In genomic region chr14:102323102-102323501, GRCh38 we compare ENCODE assay signal across 8 cellular contexts. TPM values are rescaled to one million over a fixed set of nuclear protein-coding genes. Genes with fewer than 3 reads are reported as not detected.
DNase-seq lines count a peak whose midpoint lies in the region; ATAC-seq and TF ChIP-seq lines count a peak whose summit lies in the region.

No MANE protein-coding gene starts in this region.

- no peak overlapping the region for H3K9ac ChIP-seq in liver (ENCODE audit: low read depth in 1 of 2, low read length in 2 of 2)

- no peaks in the 10 kb centered on the region for H3K27me3 ChIP-seq in HL-60 (ENCODE audit: insufficient read depth, poor library complexity, severe bottlenecking)
- H3K27me3 ChIP-seq in Peyer's patch = no peaks in the 10 kb centered on the region
- no peaks in the 10 kb centered on the region for H3K27me3 ChIP-seq in liver (ENCODE audit: control insufficient read depth in 4 of 4, insufficient read depth in 4 of 4, low read length in 3 of 4)
- no peaks in the 10 kb centered on the region for H3K27me3 ChIP-seq in transverse colon

- H3K9me3 Mint-ChIP-seq in chondrocyte (ENCODE audit: low read depth) = no peaks in the 10 kb centered on the region

- TF ChIP-seq EP300 in transverse colon (IDR thresholded peaks at IDR 0.05; ENCODE audit: low read depth) = no peak

- H3K9me3 ChIP-seq in Peyer's patch = no peaks in the 10 kb centered on the region
- no peaks in the 10 kb centered on the region for H3K9me3 ChIP-seq in liver (ENCODE audit: control insufficient read depth in 4 of 4, low read length in 3 of 4)
- no peaks in the 10 kb centered on the region for H3K9me3 ChIP-seq in transverse colon

- H3K27ac ChIP-seq in HL-60 (replicated peaks) (no peak overlapping the region), Peyer's patch (peak overlapping the region in 1 of 4 donors; percentile 82), liver (ENCODE audit: low read depth in 1 of 2, low read length in 2 of 2) (no peak overlapping the region), transverse colon (peak overlapping the region in 2 of 4 donors; percentile 7 to 15)

- no peaks in the 10 kb centered on the region for H3K36me3 Mint-ChIP-seq in chondrocyte (ENCODE audit: low read depth)

- H3K27ac Mint-ChIP-seq in chondrocyte (ENCODE audit: unreplicated experiment) = peak overlapping the region; percentile 11

- no peak overlapping the region for H3K4me3 Mint-ChIP-seq in chondrocyte (ENCODE audit: unreplicated experiment)

- DNase-seq in D341Med (ENCODE audit: low spot score) (peak; percentile 72), HL-60 (ENCODE audit: low read depth in 1 of 2, low spot score in 1 of 2) (peak in 1 of 2 experiments; percentile 81), Peyer's patch (peak in 2 of 3 donors; percentile 25 to 75), chondrocyte (ENCODE audit: low spot score) (no peak), transverse colon (peak; percentile 56)

- peaks cover 0 to 35% (median 9%) of the 10 kb centered on the region in 4 donors for H3K4me1 ChIP-seq in Peyer's patch
- peaks cover 4 to 30% (median 22%) of the 10 kb centered on the region in 4 donors for H3K4me1 ChIP-seq in liver (ENCODE audit: control insufficient read depth in 4 of 4, insufficient read depth in 4 of 4, low read length in 3 of 4)
- peaks cover 12 to 31% (median 21%) of the 10 kb centered on the region in 4 donors for H3K4me1 ChIP-seq in transverse colon

- TF ChIP-seq CTCF in HL-60 (IDR thresholded peaks at IDR 0.05; ENCODE audit: insufficient read depth, low read length) (peak; percentile 71), Peyer's patch (IDR thresholded peaks at IDR 0.05) (peak in 5 of 6 experiments; percentile 21 to 56 (median 49)), chondrocyte (IDR thresholded peaks at IDR 0.05) (peak; percentile 85), liver (IDR thresholded peaks at IDR 0.05; ENCODE audit: low read depth, low read length, missing input control) (peak; percentile 54), transverse colon (IDR thresholded peaks at IDR 0.05) (peak; percentile 35 to 52 (median 46))

- WGBS in liver = 34% methylated on average over 8 of the region's 8 CpGs
- WGBS in transverse colon (ENCODE audit: low coverage in 1 of 2), 2 donors = 24% methylated on average over 8 of the region's 8 CpGs; no CpG with 5 or more reads in 1 of the 2 donors

- TF ChIP-seq RAD21 in liver (IDR thresholded peaks at IDR 0.05) = peak; percentile 64 to 72

- H3K36me3 ChIP-seq in Peyer's patch = peaks cover 0 to 8% (median 0%) of the 10 kb centered on the region in 3 donors
- peaks cover 0 to 5% (median 0%) of the 10 kb centered on the region in 4 donors for H3K36me3 ChIP-seq in liver (ENCODE audit: control insufficient read depth in 4 of 4, insufficient read depth in 3 of 4, low read depth in 1 of 4, low read length in 3 of 4)
- no peaks in the 10 kb centered on the region for H3K36me3 ChIP-seq in transverse colon

- ATAC-seq in HG02973 (IDR thresholded peaks at IDR 0.05; ENCODE audit: unreplicated experiment) = no peak
- no peak for ATAC-seq in GM21447 (IDR thresholded peaks at IDR 0.05; ENCODE audit: unreplicated experiment)

- intact Hi-C loops in transverse colon (cut with DNase I; ENCODE audit: low total_unique reads) = no loop called here

- H3K4me3 ChIP-seq in HL-60 (replicated peaks; ENCODE audit: insufficient read depth, low read length) (no peak overlapping the region), Peyer's patch (no peak overlapping the region), liver (ENCODE audit: low read depth in 1 of 3, low read length in 3 of 3) (no peak overlapping the region), transverse colon (no peak overlapping the region)

- no peak for TF ChIP-seq POLR2A in Peyer's patch (IDR thresholded peaks at IDR 0.05)
- TF ChIP-seq POLR2A in transverse colon (IDR thresholded peaks at IDR 0.05) = no peak

- peaks cover 26% of the 10 kb centered on the region for H3K4me1 Mint-ChIP-seq in chondrocyte (ENCODE audit: low read depth)

- in situ Hi-C loops in transverse colon (cut with MboI; ENCODE audit: low pct_ligation_motif_present in 1 of 4, low pct_unique_long_range_greater_than_20kb in 1 of 4, low sequenced_read_pairs in 3 of 4) = loop anchor here in 1 of 4 donors (25.0 kb wide), 3 partner anchors 261 to 611 kb away; partner anchors contain the start of gene DYNC1H1

- no peaks in the 10 kb centered on the region for H3K27me3 Mint-ChIP-seq in chondrocyte (ENCODE audit: low read depth)

TF ChIP-seq in liver, 16 proteins besides CTCF, POLR2A, EP300 and RAD21:
- TF ChIP-seq SP1 (IDR thresholded peaks at IDR 0.05) (peak; percentile 20), MAX (IDR thresholded peaks at IDR 0.05) (peak; percentile 23), ATF3 (IDR thresholded peaks at IDR 0.05) (no peak), YY1 (IDR thresholded peaks at IDR 0.05) (peak; percentile 34), HNF4A (conservative IDR thresholded peaks at IDR 0.05) (peak; percentile 22 to 41)

RNA-seq across cellular contexts. Expression of gene ZNF839, which starts 3.6 kb away (rescaled TPM):
- total RNA-seq in Peyer's patch (10 to 100 TPM; 11.9 to 42.1 (median 27.2) TPM), chondrocyte (8.2 to 11.4 TPM (median 8.2 TPM) in 3 replicates), liver (1 to 10 TPM; 5.3 to 5.6 TPM), transverse colon (10 to 100 TPM in 3 of 4 donors, 1 to 10 TPM in 1; 6.7 to 14.1 (median 11.1) TPM)
- polyA plus RNA-seq in liver = 1 to 10 TPM; 3.1 to 3.3 TPM

RNA-seq across cellular contexts. Expression of gene MOK, which starts 18.1 kb away (rescaled TPM):
- 10 to 100 TPM in 2 of 4 donors, 1 to 10 TPM in 2; 4.6 to 30.5 (median 14.6) TPM for total RNA-seq in Peyer's patch
- 3.8 to 10.1 TPM (median 4.5 TPM) in 3 replicates for total RNA-seq in chondrocyte
- total RNA-seq in liver = 1 to 10 TPM; 2.4 to 6.4 TPM
- polyA plus RNA-seq in liver = 1 to 10 TPM; 2.8 to 2.9 TPM
- 10 to 100 TPM in 2 of 4 donors, 1 to 10 TPM in 2; 3.0 to 16.0 (median 11.1) TPM for total RNA-seq in transverse colon

RNA-seq across cellular contexts. Expression of gene CINP, which starts 39.6 kb away (rescaled TPM):
- 10 to 100 TPM in 3 of 4 donors, 1 to 10 TPM in 1; 5.8 to 29.9 (median 24.8) TPM for total RNA-seq in Peyer's patch
- total RNA-seq in chondrocyte = 24.1 to 34.3 TPM (median 26.8 TPM) in 3 replicates
- total RNA-seq in liver = 10 to 100 TPM; 25.1 to 30.1 TPM
- 10 to 100 TPM; 30.3 to 34.6 TPM for polyA plus RNA-seq in liver
- total RNA-seq in transverse colon = 10 to 100 TPM; 10.5 to 32.0 (median 19.0) TPM

RNA-seq across cellular contexts. Expression of gene TECPR2, which starts 39.6 kb away (rescaled TPM):
- total RNA-seq in Peyer's patch (10 to 100 TPM; 21.5 to 45.3 (median 22.4) TPM), chondrocyte (29.0 to 34.4 TPM (median 32.2 TPM) in 3 replicates), liver (10 to 100 TPM in 1 of 2 donors, 1 to 10 TPM in 1; 6.3 to 12.6 TPM), transverse colon (10 to 100 TPM; 12.6 to 47.4 (median 17.9) TPM)
- polyA plus RNA-seq in liver = 1 to 10 TPM; 2.0 to 4.1 TPM
